8 cellular contexts compared by ENCODE assay signal in the genomic region with DNA sequence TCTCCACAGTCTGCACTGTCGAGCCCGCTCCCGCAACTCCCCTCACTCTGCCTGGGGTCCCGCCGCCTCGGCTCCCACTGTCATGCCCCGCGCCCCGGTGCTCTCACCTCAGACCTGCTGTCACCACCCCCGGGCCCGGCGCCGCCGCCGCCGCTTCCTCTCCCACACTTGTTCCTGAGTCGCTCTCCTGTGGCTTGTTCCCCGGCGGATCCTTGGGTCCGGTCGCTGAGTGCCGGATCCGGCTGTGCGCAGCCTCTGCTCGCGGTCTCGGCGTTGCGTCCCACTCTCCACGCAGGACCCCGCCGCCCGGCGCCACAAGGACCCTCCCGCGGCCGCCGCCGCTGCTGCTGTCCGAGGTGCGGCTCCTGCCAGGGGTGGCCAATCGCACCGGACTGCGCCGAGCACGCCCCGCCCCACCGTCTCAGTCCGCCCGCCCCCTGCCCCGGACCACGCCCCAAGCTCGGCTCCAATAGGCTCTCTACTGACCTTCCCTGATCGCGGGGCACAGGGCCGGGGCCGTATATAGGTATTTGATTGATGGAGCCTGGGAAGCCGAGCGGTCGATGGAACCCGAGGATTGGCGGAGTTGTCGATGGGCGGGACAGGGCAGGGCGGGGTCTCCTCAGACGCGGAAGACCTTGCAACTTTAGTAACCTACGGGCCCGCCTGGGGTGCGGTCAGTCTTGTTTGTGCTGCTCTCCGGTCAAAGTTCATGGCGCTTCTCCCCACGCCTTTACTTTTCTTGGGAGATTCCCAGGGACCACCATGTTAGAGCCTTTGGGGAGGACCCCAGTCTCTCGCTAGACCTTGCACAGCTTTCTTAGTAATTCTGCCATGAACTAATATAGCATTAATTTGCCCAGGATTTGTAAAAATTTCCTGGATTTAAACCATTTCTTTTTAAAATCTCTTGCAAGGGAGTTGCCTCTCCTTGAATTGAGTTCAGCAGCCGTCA. TPM values are rescaled to one million over a fixed set of nuclear protein-coding genes. Genes with fewer than 3 reads are reported as not detected.
DNase-seq lines count a peak whose midpoint lies in the region; ATAC-seq and TF ChIP-seq lines count a peak whose summit lies in the region.

A gene (minus strand): TSS at position 367 of the 955 bp plus-strand sequence. CDS start 117,340 bp downstream, outside the sequence.

- no peaks in the 10 kb centered on the region for H3K9me3 Mint-ChIP-seq in activated naive CD8-positive, alpha-beta T cell (ENCODE audit: low read depth)

- peaks cover 65% of the 10 kb centered on the region for H3K79me2 ChIP-seq in osteoblast (ENCODE audit: insufficient read depth, low read length)

- H3K27me3 Mint-ChIP-seq in activated naive CD8-positive, alpha-beta T cell, result no peaks in the 10 kb centered on the region

- ATAC-seq in HG02623 (IDR thresholded peaks at IDR 0.05; ENCODE audit: unreplicated experiment), result peak; percentile 74
- peak; percentile 81 for ATAC-seq in thoracic aorta (ENCODE audit: insufficient number of reproducible peaks, low FRiP score, low read depth)

- H3K4me1 ChIP-seq in osteoblast (ENCODE audit: insufficient read depth, low read length) (peaks cover 45% of the 10 kb centered on the region), thoracic aorta (ENCODE audit: control insufficient read depth in 1 of 2, low read depth in 2 of 2) (peaks cover 17 to 46% of the 10 kb centered on the region in 2 donors)

- CTCF ChIA-PET in GM10248 (lab: Yijun Ruan, JAX), result interaction anchor here (0.7 to 2.3 kb wide), 4 partner anchors 14 to 208 kb away, joined by 3 to 19 read pairs (median 4); no protein-coding TSS in a partner anchor

- H3K27ac ChIP-seq in osteoblast (ENCODE audit: low read depth, low read length) (peak within 1 kb of the TSS; percentile 68), thoracic aorta (peak within 1 kb of the TSS; percentile 79 to 92)

- peak within 1 kb of the TSS; percentile 94 for H3K4me3 ChIP-seq in osteoblast (ENCODE audit: insufficient read depth, low read length)
- peak within 1 kb of the TSS; percentile 97 for H3K4me3 ChIP-seq in thoracic aorta

- peak within 1 kb of the TSS; percentile 93 for H3K4me3 Mint-ChIP-seq in activated naive CD8-positive, alpha-beta T cell

- TF ChIP-seq CTCF in GM10248 (IDR thresholded peaks at IDR 0.05; ENCODE audit: control extremely low read depth, extremely low read depth, low read depth, missing control alignments) (no peak), osteoblast (IDR thresholded peaks at IDR 0.05; ENCODE audit: extremely low read depth, low read depth, low read length) (no peak), thoracic aorta (IDR thresholded peaks at IDR 0.05) (no peak)

- no peaks in the 10 kb centered on the region for H3K27me3 ChIP-seq in osteoblast (ENCODE audit: insufficient read depth, low read length)
- H3K27me3 ChIP-seq in thoracic aorta (replicated peaks; ENCODE audit: insufficient read depth), result no peaks in the 10 kb centered on the region

- H3K36me3 ChIP-seq in osteoblast (ENCODE audit: insufficient read depth, low read length) (no peaks in the 10 kb centered on the region), thoracic aorta (no peaks in the 10 kb centered on the region)

- no peaks in the 10 kb centered on the region for H3K9me3 ChIP-seq in osteoblast (ENCODE audit: low read depth, low read length)
- H3K9me3 ChIP-seq in thoracic aorta, result no peaks in the 10 kb centered on the region

- DNase-seq in GM10248 (ENCODE audit: extremely low spot score) (peak; percentile 96), NCI-H1105 (lab: John Stamatoyannopoulos, UW) (peak; percentile 98), SKM-1 treated with dmso at 0.1 percent for 144 hours (lab: John Stamatoyannopoulos, UW; ENCODE audit: unreplicated experiment) (peak; percentile 89), glomerular visceral epithelial cell (ENCODE audit: extremely low spot score) (peak; percentile 98), osteoblast (ENCODE audit: insufficient read length, low spot score, missing footprints) (peak; percentile 98), thoracic aorta (ENCODE audit: low spot score) (peak; percentile 99)

- peak within 1 kb of the TSS; percentile 91 for H3K27ac Mint-ChIP-seq in activated naive CD8-positive, alpha-beta T cell

- H3K36me3 Mint-ChIP-seq in activated naive CD8-positive, alpha-beta T cell, result no peaks in the 10 kb centered on the region

- peak within 1 kb of the TSS; percentile 90 for H3K4me2 ChIP-seq in osteoblast (ENCODE audit: insufficient read depth, low read length)

- H2AFZ ChIP-seq in osteoblast (ENCODE audit: low read length), result peak within 1 kb of the TSS; percentile 83

- peaks cover 48% of the 10 kb centered on the region for H3K4me1 Mint-ChIP-seq in activated naive CD8-positive, alpha-beta T cell (ENCODE audit: low read depth)

- peaks cover 12% of the 10 kb centered on the region for H4K20me1 ChIP-seq in osteoblast (ENCODE audit: insufficient read depth, low read length)

- POLR2A ChIA-PET in GM10248 (lab: Yijun Ruan, JAX), result interaction anchor here (0.6 to 1.0 kb wide), 4 partner anchors 15 to 489 kb away, joined by 3 to 10 read pairs (median 3); a partner anchor contains a TSS

RNA-seq across cellular contexts. Expression of the gene that starts here (rescaled TPM):
- total RNA-seq in osteoblast (27.9 and 34.8 TPM in 2 replicates), thoracic aorta (10 to 100 TPM; 52.3 to 59.6 TPM)

Comparison
In these comparisons a context has a peak if more than half of its experiments do, and no peak if none do; other contexts are left out.
1. Peak in every context shown above with its lines: DNase-seq, ATAC-seq, H3K4me3 ChIP-seq and H3K27ac ChIP-seq.